14 cellular contexts compared by ENCODE assay signal in the genomic region with DNA sequence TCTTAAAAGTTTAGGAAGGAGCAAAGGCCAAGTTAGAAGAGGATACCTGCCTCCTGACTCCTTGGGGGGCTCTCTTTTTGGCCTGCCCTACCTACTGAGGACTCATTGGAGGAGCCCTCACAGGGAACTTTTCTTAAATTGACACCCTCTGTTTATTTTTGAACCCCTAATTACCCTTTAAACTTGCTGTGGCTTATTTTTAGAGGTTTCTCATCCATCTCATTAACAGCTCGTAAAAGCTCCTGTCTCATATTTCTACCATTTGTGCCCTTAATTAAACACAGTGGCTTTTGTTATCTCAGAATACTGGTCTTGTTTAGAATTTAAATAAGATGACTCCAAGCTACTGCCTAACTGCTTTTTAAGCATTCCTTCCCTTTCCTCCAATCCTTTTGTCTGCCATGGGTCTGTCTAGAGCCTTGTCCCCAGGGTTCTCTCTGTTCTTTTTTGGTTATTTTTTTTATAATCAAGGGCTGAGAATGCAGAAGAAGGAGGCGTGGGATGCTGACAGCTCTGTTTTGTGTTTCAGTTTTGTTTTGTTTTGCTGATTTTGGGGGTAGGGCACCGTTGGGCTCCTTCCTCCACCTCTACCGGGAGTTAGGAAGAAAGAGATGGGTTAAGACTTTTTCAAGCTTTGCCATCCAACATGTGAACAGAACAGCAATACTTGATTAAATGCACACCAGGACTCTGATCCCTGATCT.
DNase-seq lines count a peak whose midpoint lies in the region; ATAC-seq lines count a peak whose summit lies in the region.
"Had no signal": no experiment of that assay in that cellular context is flagged by ENCODE, and none has a peak within 500 bp of the region (broad histone marks: within the 10 kb centered on the region; RNA-seq: fewer than 3 reads in every experiment).

No MANE protein-coding gene starts in this region.

- no peak overlapping the region for H3K27ac ChIP-seq in BLaER1 treated with 17β-estradiol and CSF1 and Interleukin-3, amounts not matched to agents 10 nM and 100 nM
- H3K27ac ChIP-seq in HUES64 (ENCODE audit: low read depth, low read length) (peak overlapping the region; percentile 94), iPS DF 6.9 (ENCODE audit: low read length) (peak overlapping the region; percentile 95)
- H3K27ac ChIP-seq: sigmoid colon had no signal

- H3K4me3 ChIP-seq in BLaER1 treated with 17β-estradiol and CSF1 and Interleukin-3, amounts not matched to agents 10 nM and 100 nM, result no peak overlapping the region
- no peak overlapping the region for H3K4me3 ChIP-seq in HUES64 (ENCODE audit: low read length)
- no peak overlapping the region for H3K4me3 ChIP-seq in iPS DF 6.9 (ENCODE audit: low read length)
- H3K4me3 ChIP-seq: sigmoid colon had no signal

- peaks cover 24 to 34% (median 26%) of the 10 kb centered on the region in 11 experiments for H3K9me3 ChIP-seq in BLaER1 treated with 17β-estradiol and CSF1 and Interleukin-3, amounts not matched to agents 10 nM and 100 nM (replicated peaks in 1 of 11)
- H3K9me3 ChIP-seq in HUES64 (ENCODE audit: insufficient read depth, low read depth, low read length) (peaks cover 21% of the 10 kb centered on the region), iPS DF 6.9 (ENCODE audit: control insufficient read depth, insufficient read depth, low read length) (peaks cover 2% of the 10 kb centered on the region)

- peak; percentile 78 for ATAC-seq in GM18867 (IDR thresholded peaks at IDR 0.05; ENCODE audit: unreplicated experiment)

- H4K20me1 ChIP-seq in BLaER1 treated with 17β-estradiol and CSF1 and Interleukin-3, amounts not matched to agents 10 nM and 100 nM, result no peaks in the 10 kb centered on the region

- H3K9ac ChIP-seq in BLaER1 treated with 17β-estradiol and CSF1 and Interleukin-3, amounts not matched to agents 10 nM and 100 nM, result no peak overlapping the region
- H3K9ac ChIP-seq in HUES64 (ENCODE audit: low read depth, low read length), result peak overlapping the region; percentile 35

- no peaks in the 10 kb centered on the region for H3K27me3 ChIP-seq in BLaER1 treated with 17β-estradiol and CSF1 and Interleukin-3, amounts not matched to agents 10 nM and 100 nM
- H3K27me3 ChIP-seq in HUES64 (ENCODE audit: insufficient read depth, low read length) (no peaks in the 10 kb centered on the region), iPS DF 6.9 (ENCODE audit: control insufficient read depth, insufficient read depth, low read length) (no peaks in the 10 kb centered on the region)
- H3K27me3 ChIP-seq: sigmoid colon had no signal

- WGBS in HUES64, result 17% methylated on average over 3 of the region's 4 CpGs
- no CpG with 5 or more reads among the region's 4 CpGs for WGBS in iPS DF 6.9 (ENCODE audit: insufficient coverage, insufficient read length)

- H3K4me2 ChIP-seq in BLaER1 treated with 17β-estradiol and CSF1 and Interleukin-3, amounts not matched to agents 10 nM and 100 nM, result peak overlapping the region in 8 of 11 experiments; percentile 11 to 52 (median 33); a peak in 13 of 22 replicates

- DNase-seq in iPS DF 6.9 (ENCODE audit: low read depth, low spot score), result no peak
- DNase-seq in NCI-H524 (lab: John Stamatoyannopoulos, UW), result no peak
- DNase-seq in 8988T, result no peak
- no peak for DNase-seq in HUDEP-2 (lab: John Stamatoyannopoulos, UW; ENCODE audit: unreplicated experiment in 76 of 76)
- DNase-seq in activated CD8-positive, alpha-beta memory T cell treated with anti-CD3 and anti-CD28 coated beads for 24 hours, result no peak
- DNase-seq: activated naive CD4-positive, alpha-beta T cell treated with anti-CD3 and anti-CD28 coated beads, Interleukin-2, amount 50 U/mL, for 16 hours; dermis blood vessel endothelial cell; occipital lobe; SHP77 treated with DMSO at 0.1 percent for 48 hours; sigmoid colon; stimulated activated CD4-positive, alpha-beta T cell treated with anti-CD3 and anti-CD28 coated beads, Interleukin-4, amount 100 ng/mL, for 1 hour had no signal

- peaks cover 0 to 8% (median 0%) of the 10 kb centered on the region in 11 experiments; a peak in 2 of 22 replicates for H3K36me3 ChIP-seq in BLaER1 treated with 17β-estradiol and CSF1 and Interleukin-3, amounts not matched to agents 10 nM and 100 nM
- H3K36me3 ChIP-seq in HUES64 (ENCODE audit: insufficient read depth, low read length) (0 out of 2 replicates have a peak, but pooled peaks cover 4% of the 10 kb centered on the region), iPS DF 6.9 (ENCODE audit: control insufficient read depth, insufficient read depth, low read length) (no peaks in the 10 kb centered on the region; the same call in 1 of the 2 replicates)
- H3K36me3 ChIP-seq: sigmoid colon had no signal

- peaks cover 0 to 20% (median 11%) of the 10 kb centered on the region in 10 experiments; a peak in 14 of 20 replicates for H3K4me1 ChIP-seq in BLaER1 treated with 17β-estradiol and CSF1 and Interleukin-3, amounts not matched to agents 10 nM and 100 nM
- H3K4me1 ChIP-seq in HUES64 (ENCODE audit: insufficient read depth, low read length), result peaks cover 40% of the 10 kb centered on the region
- H3K4me1 ChIP-seq in iPS DF 6.9 (ENCODE audit: control insufficient read depth, insufficient read depth, low read length), result peaks cover 15% of the 10 kb centered on the region

Comparison
In these comparisons a context has a peak if more than half of its experiments do, and no peak if none do; other contexts are left out.
1. H3K27ac ChIP-seq: peak in HUES64 (single experiment) and iPS DF 6.9 (single experiment); none in BLaER1 treated with 17β-estradiol and CSF1 and Interleukin-3, amounts not matched to agents 10 nM and 100 nM (0 of 11).